22 cellular contexts compared by ENCODE assay signal in the genomic region with DNA sequence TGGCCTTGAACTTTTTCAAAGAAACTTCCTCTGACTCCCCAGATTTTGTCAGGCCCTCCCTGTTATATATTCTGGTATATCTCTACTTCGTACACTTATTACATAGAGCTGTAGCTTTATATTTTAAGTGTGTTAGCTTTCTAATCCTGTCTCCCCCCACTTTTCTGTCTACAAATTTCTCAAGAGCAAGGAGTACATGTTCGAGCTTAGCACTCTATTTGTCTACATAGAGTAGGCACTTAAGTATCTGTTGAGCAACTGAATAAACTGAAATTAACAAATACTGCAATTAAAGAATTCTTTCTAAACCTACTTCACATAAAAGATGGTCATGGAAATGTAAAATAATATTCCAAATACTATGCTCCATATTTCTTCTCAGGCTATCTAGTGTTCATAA.
"Had no signal": no experiment of that assay in that cellular context is flagged by ENCODE, and none has a peak within 500 bp of the region (broad histone marks: within the 10 kb centered on the region; RNA-seq: fewer than 3 reads in every experiment).

No MANE protein-coding gene starts in this region.

- DNase-seq: IMR-90, Karpas-422, KG1, MG63, NCI-H1092, NCI-H1105 treated with DMSO at 0.1 percent for 48 hours, NCI-H1417 treated with DMSO at 0.1 percent for 48 hours, NCI-H146, NCI-H1694 treated with DMSO at 0.1 percent for 48 hours, NCI-H1930, NCI-H2081, NCI-H2107, NCI-H2171 treated with DMSO at 0.1 percent for 48 hours, NCI-H345, NCI-H446 treated with DMSO at 0.1 percent for 48 hours, NCI-H510A treated with DMSO at 0.1 percent for 48 hours, NCI-H526 treated with DMSO at 0.1 percent for 48 hours, NCI-H774, Right ventricle myocardium superior, RPMI8226, SK-N-SH had no signal

- ATAC-seq: HepG2 had no signal

- H3K27me3 ChIP-seq: MG63 had no signal

- H3K4me3 ChIP-seq: MG63 had no signal

- H3K9me3 ChIP-seq: MG63, SK-N-SH had no signal
